Comparison of ENCODE assay signal across 1 cellular context in genomic region chr11:108726077-108726800, GRCh38.
A peak's percentile ranks its signal among the peaks of the same experiment; 100 is the strongest.
TF ChIP-seq lines count a peak whose summit lies in the region.

No MANE protein-coding gene starts in this region.

TF ChIP-seq in GM12878, 131 proteins besides CTCF, POLR2A, EP300 and RAD21 (continued from another document and continues in another):
- no peak for TF ChIP-seq CEBPZ (IDR thresholded peaks at IDR 0.05; ENCODE audit: low read depth, low read length)
- no peak for TF ChIP-seq BRCA1 (IDR thresholded peaks at IDR 0.05; ENCODE audit: low read depth, low read length)
- TF ChIP-seq RFX5 (IDR thresholded peaks at IDR 0.05; ENCODE audit: low read depth, low read length): no peak
- TF ChIP-seq E4F1 (IDR thresholded peaks at IDR 0.05; ENCODE audit: borderline replicate concordance, partially characterized antibody): no peak
- TF ChIP-seq SREBF1 (IDR thresholded peaks at IDR 0.05; ENCODE audit: low read length): no peak
- no peak for TF ChIP-seq E2F4 (IDR thresholded peaks at IDR 0.05; ENCODE audit: low read depth, low read length)
- TF ChIP-seq MEF2A (IDR thresholded peaks at IDR 0.05; ENCODE audit: insufficient read depth, low read depth, low read length): peak; percentile 87
- TF ChIP-seq RBBP5 (conservative IDR thresholded peaks at IDR 0.05): no peak
- no peak for TF ChIP-seq SIN3A (IDR thresholded peaks at IDR 0.05; ENCODE audit: low read depth, low read length)
- TF ChIP-seq IRF5 (IDR thresholded peaks at IDR 0.05; ENCODE audit: borderline replicate concordance): no peak
- TF ChIP-seq ASH2L (IDR thresholded peaks at IDR 0.05; ENCODE audit: borderline replicate concordance, low read depth): no peak
- TF ChIP-seq ATF2 (IDR thresholded peaks at IDR 0.05; ENCODE audit: low read length): peak; percentile 79
- TF ChIP-seq MYB (IDR thresholded peaks at IDR 0.05; ENCODE audit: borderline replicate concordance, low read depth, low read length): no peak
- TF ChIP-seq CBFB (IDR thresholded peaks at IDR 0.05; ENCODE audit: low read depth): 0 out of 2 replicates have a peak, but pooled peaks have one; percentile 26
- peak; percentile 63; the same call in 1 of the 2 replicates for TF ChIP-seq RELB (IDR thresholded peaks at IDR 0.05; ENCODE audit: low read depth)
- TF ChIP-seq BCLAF1 (IDR thresholded peaks at IDR 0.05): no peak
- TF ChIP-seq ZBTB33 (IDR thresholded peaks at IDR 0.05): no peak
- no peak for TF ChIP-seq NR2C2 (IDR thresholded peaks at IDR 0.05; ENCODE audit: borderline replicate concordance, control insufficient read depth, insufficient read length, low read depth)
- TF ChIP-seq NKRF (conservative IDR thresholded peaks at IDR 0.05): no peak
- TF ChIP-seq NFIC (IDR thresholded peaks at IDR 0.05; ENCODE audit: low read depth, low read length): peak; percentile 83
- TF ChIP-seq TCF7 (IDR thresholded peaks at IDR 0.05; ENCODE audit: borderline replicate concordance): no peak
- no peak for TF ChIP-seq FOXK2 (IDR thresholded peaks at IDR 0.05)
- no peak for TF ChIP-seq SMARCA5 (IDR thresholded peaks at IDR 0.05)
- TF ChIP-seq CHD4 (IDR thresholded peaks at IDR 0.05): no peak
- no peak for TF ChIP-seq CEBPB (IDR thresholded peaks at IDR 0.05; ENCODE audit: borderline replicate concordance in 1 of 2, low read depth in 2 of 2, low read length in 2 of 2)
- peak; percentile 55 for TF ChIP-seq ATF7 (IDR thresholded peaks at IDR 0.05; ENCODE audit: low read depth)
- no peak for TF ChIP-seq PBX3 (IDR thresholded peaks at IDR 0.05; ENCODE audit: insufficient replicate concordance, low read depth, low read length)
- peak; percentile 83 for TF ChIP-seq CREB1 (IDR thresholded peaks at IDR 0.05; ENCODE audit: low read depth)
- no peak for TF ChIP-seq KLF5 (IDR thresholded peaks at IDR 0.05; ENCODE audit: partially characterized antibody)
- no peak for TF ChIP-seq ZBED1 (IDR thresholded peaks at IDR 0.05; ENCODE audit: borderline replicate concordance)
- TF ChIP-seq E2F8 (IDR thresholded peaks at IDR 0.05; ENCODE audit: low read depth, partially characterized antibody): no peak
